Comparison of ENCODE assay signal across 8 cellular contexts in the genomic region with DNA sequence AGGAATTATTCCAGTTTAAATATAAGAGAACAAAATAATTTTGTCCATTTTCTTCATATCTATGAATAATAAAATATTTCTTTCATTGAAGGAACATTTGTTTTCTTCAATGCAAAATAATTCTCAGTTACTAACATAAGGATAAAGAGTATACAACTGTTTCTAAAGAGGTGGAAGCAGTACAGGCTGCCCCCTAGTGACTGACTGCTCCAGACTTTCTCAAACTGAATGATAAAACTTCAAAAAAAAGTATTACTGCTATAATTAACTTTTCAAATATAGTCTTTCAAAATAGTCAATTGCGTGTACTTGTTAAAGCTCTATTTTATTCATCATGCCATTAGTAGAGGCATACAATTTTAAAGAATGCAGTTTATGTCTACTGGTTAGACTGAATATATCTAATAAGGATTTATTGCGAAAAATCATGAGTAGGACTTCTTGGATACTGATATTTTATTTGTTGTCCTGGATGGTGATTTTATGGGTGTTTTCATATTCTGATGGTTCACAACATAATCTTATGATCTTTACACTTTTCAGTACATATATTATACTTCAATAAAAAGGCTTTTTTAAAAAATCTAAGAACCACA.
DNase-seq lines count a peak whose midpoint lies in the region; ATAC-seq, FAIRE-seq and TF ChIP-seq lines count a peak whose summit lies in the region.

No MANE protein-coding gene starts in this region.

- no peak for FAIRE-seq in endothelial cell of umbilical vein (lab: Jason Lieb, UNC)

- H3K9ac ChIP-seq in endothelial cell of umbilical vein (replicated peaks; ENCODE audit: extremely low read depth, insufficient read depth, low read length) (no peak overlapping the region), parathyroid adenoma (no peak overlapping the region)

- in situ Hi-C loops in ACHN (cut with HindIII; ENCODE audit: low pct_ligation_motif_present, low pct_unique_long_range_greater_than_20kb, low sequenced_read_pairs): no loop called here

- ATAC-seq in GM18502 (IDR thresholded peaks at IDR 0.05; ENCODE audit: poor library complexity, unreplicated experiment): no peak

- H3K4me3 ChIP-seq in endothelial cell of umbilical vein (replicated peaks in 1 of 3; ENCODE audit: insufficient read depth in 1 of 3, low read depth in 1 of 3, low read length in 3 of 3): no peak overlapping the region
- no peak overlapping the region for H3K4me3 ChIP-seq in parathyroid adenoma (ENCODE audit: low read depth, low read length)

- no TSS peak for BruUV-seq in endothelial cell of umbilical vein (replicated peaks; lab: Mats Ljungman, UMichigan)

- H3K4me1 ChIP-seq in endothelial cell of umbilical vein (ENCODE audit: control insufficient read depth, extremely low read depth, insufficient read depth, low read length) (no peaks in the 10 kb centered on the region), parathyroid adenoma (no peaks in the 10 kb centered on the region)

- peak; percentile 34 to 62 for TF ChIP-seq CTCF in endothelial cell of umbilical vein (IDR thresholded peaks at IDR 0.05; ENCODE audit: extremely low read depth in 1 of 2, insufficient read depth in 1 of 2, low read depth in 1 of 2, low read length in 2 of 2)
- TF ChIP-seq CTCF in parathyroid adenoma (IDR thresholded peaks at IDR 0.05): peak; percentile 42

- no peak for TF ChIP-seq POLR2A in endothelial cell of umbilical vein (IDR thresholded peaks at IDR 0.05; ENCODE audit: low read depth, low read length)

- POLR2A ChIA-PET in endothelial cell of umbilical vein (lab: Charles Lee): no interaction called here

- dilution Hi-C loops in endothelial cell of umbilical vein (cut with MboI; ENCODE audit: extremely low pct_ligation_motif_present, low sequenced_read_pairs): no loop called here

- no peaks in the 10 kb centered on the region for H3K79me2 ChIP-seq in endothelial cell of umbilical vein (ENCODE audit: control insufficient read depth, insufficient read depth, low read length)
- H3K79me2 ChIP-seq in parathyroid adenoma: no peaks in the 10 kb centered on the region

- H3K27ac ChIP-seq in endothelial cell of umbilical vein (ENCODE audit: insufficient read depth, low read depth, low read length) (no peak overlapping the region), parathyroid adenoma (no peak overlapping the region)

- intact Hi-C loops in endothelial cell of umbilical vein (cut with micrococcal nuclease): loop anchor here (1.0 to 5.0 kb wide), 6 partner anchors 299 to 1031 kb away; no protein-coding TSS in a partner anchor

- no peaks in the 10 kb centered on the region for H4K20me1 ChIP-seq in endothelial cell of umbilical vein (replicated peaks; ENCODE audit: control insufficient read depth, extremely low read depth, insufficient read depth, low read length)

- peak; percentile 49 for DNase-seq in ACHN
- DNase-seq in ELR (ENCODE audit: low read depth): peak; percentile 43
- DNase-seq in NCI-H69 (lab: John Stamatoyannopoulos, UW): peak; percentile 3
- DNase-seq in endothelial cell of umbilical vein (ENCODE audit: low read depth, low spot score): peak; percentile 48
- DNase-seq in SK-N-DZ (ENCODE audit: low spot score): no peak
- no peak for DNase-seq in activated T-cell treated with anti-CD3 and anti-CD28 coated beads for 4 hours

- H3K36me3 ChIP-seq in endothelial cell of umbilical vein (ENCODE audit: control insufficient read depth in 2 of 2, extremely low read depth in 1 of 2, insufficient read depth in 2 of 2, low read length in 2 of 2) (no peaks in the 10 kb centered on the region), parathyroid adenoma (ENCODE audit: control insufficient read depth, insufficient read depth, low read length) (no peaks in the 10 kb centered on the region)

- H3K27me3 ChIP-seq in endothelial cell of umbilical vein (ENCODE audit: control insufficient read depth in 2 of 2, insufficient read depth in 2 of 2, low read length in 2 of 2) (no peaks in the 10 kb centered on the region), parathyroid adenoma (ENCODE audit: control insufficient read depth, insufficient read depth, low read length) (no peaks in the 10 kb centered on the region)

- H2AFZ ChIP-seq in endothelial cell of umbilical vein (ENCODE audit: low read depth, low read length) (no peak overlapping the region), parathyroid adenoma (no peak overlapping the region)

- CTCF ChIA-PET in endothelial cell of umbilical vein (lab: Charles Lee): interaction anchor here (0.8 to 4.6 kb wide), 21 partner anchors 9 to 1031 kb away, joined by 3 to 42 read pairs (median 5); no protein-coding TSS in a partner anchor

- H3K9me1 ChIP-seq in endothelial cell of umbilical vein (replicated peaks; ENCODE audit: control insufficient read depth, extremely low read depth, insufficient read depth, low read length): no peaks in the 10 kb centered on the region

- H3K9me3 ChIP-seq in endothelial cell of umbilical vein (replicated peaks; ENCODE audit: control insufficient read depth, insufficient read depth, low read length) (no peaks in the 10 kb centered on the region), parathyroid adenoma (ENCODE audit: control insufficient read depth, low read length) (no peaks in the 10 kb centered on the region)

- no peak overlapping the region for H3K4me2 ChIP-seq in endothelial cell of umbilical vein (ENCODE audit: insufficient read depth, low read length)
- H3K4me2 ChIP-seq in parathyroid adenoma (ENCODE audit: low read length): no peak overlapping the region

TF ChIP-seq in endothelial cell of umbilical vein, 7 proteins besides CTCF, POLR2A, EP300 and RAD21:
- no peak for TF ChIP-seq GATA2 (IDR thresholded peaks at IDR 0.05; ENCODE audit: insufficient read depth, insufficient read length, low read depth, low read length)
- TF ChIP-seq POLR2AphosphoS5 (IDR thresholded peaks at IDR 0.05; ENCODE audit: insufficient read depth, low read depth, low read length): no peak
- TF ChIP-seq FOS (IDR thresholded peaks at IDR 0.05; ENCODE audit: borderline replicate concordance, insufficient read depth, low read length): no peak
- TF ChIP-seq, protein P1, sequence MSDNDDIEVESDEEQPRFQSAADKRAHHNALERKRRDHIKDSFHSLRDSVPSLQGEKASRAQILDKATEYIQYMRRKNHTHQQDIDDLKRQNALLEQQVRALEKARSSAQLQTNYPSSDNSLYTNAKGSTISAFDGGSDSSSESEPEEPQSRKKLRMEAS (IDR thresholded peaks at IDR 0.05; ENCODE audit: insufficient read depth, insufficient read length): no peak
- TF ChIP-seq MYC (IDR thresholded peaks at IDR 0.05; ENCODE audit: low read depth, low read length): no peak
- no peak for TF ChIP-seq EZH2 (IDR thresholded peaks at IDR 0.05; ENCODE audit: borderline replicate concordance, low read depth, low read length, severe bottlenecking)
- no peak for TF ChIP-seq JUN (IDR thresholded peaks at IDR 0.05; ENCODE audit: borderline replicate concordance, insufficient read depth, insufficient read length, low read depth)

Comparison
In these comparisons a context has a peak if more than half of its experiments do, and no peak if none do; other contexts are left out.
1. DNase-seq: peak in ACHN (single experiment), ELR (single experiment), NCI-H69 (single experiment) and endothelial cell of umbilical vein (single experiment); none in SK-N-DZ (single experiment) and activated T-cell treated with anti-CD3 and anti-CD28 coated beads for 4 hours (single experiment).